ENCODE assay signal across 9 cellular contexts in the genomic region with DNA sequence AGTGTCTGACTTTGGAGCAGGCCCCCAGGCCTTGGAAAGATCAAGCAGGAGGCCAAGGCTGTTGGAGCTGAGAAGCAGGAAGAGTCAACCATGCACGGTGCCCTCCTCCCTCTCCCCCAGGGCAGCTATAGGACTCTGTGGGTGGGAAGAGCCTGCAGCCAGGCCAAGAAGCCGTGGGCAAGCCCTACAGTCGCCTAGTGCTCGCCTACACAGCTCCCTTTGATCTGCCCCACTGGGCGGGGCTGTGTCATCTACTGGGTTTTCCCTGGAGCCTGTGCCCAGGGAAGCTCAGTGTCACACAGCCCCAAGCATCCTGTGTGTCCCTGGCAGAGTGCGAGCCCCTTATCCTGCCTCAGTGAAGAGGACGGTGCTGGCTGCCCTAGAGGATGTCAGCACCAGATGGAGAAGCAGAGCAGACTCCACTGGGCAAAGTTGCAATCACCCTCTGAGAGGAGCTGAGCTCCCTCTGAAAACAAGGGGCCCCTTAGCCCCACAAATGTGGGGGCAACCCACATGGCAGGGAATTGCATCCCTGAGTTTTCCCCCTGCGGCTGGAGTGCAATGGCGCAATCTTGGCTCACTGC.
DNase-seq lines count a peak whose midpoint lies in the region; FAIRE-seq and TF ChIP-seq lines count a peak whose summit lies in the region.
"Had no signal": no experiment of that assay in that cellular context is flagged by ENCODE, and none has a peak within 500 bp of the region (broad histone marks: within the 10 kb centered on the region; RNA-seq: fewer than 3 reads in every experiment).

No MANE protein-coding gene starts in this region.

- POLR2A ChIA-PET in HEK293T (lab: Yijun Ruan, JAX) = no interaction called here

- H3K27ac Mint-ChIP-seq in activated T-helper 1 cell treated with anti-CD3 and anti-CD28 coated beads, Interleukin-12 subunit alpha, Interleukin-12 subunit beta, Interleukin-2, Interleukin-4 antibody, amounts not matched to agents 30 ng/mL and 10 ng/mL and 1 ng/mL, durations not matched to agents 14 hours and 24 hours and 36 hours = peak overlapping the region; percentile 12
- H3K27ac Mint-ChIP-seq: memory B cell had no signal

- intact Hi-C loops in activated T-helper 1 cell treated with anti-CD3 and anti-CD28 coated beads, Interleukin-12 subunit alpha, Interleukin-12 subunit beta, Interleukin-2, Interleukin-4 antibody, amounts not matched to agents 30 ng/mL and 10 ng/mL and 1 ng/mL, durations not matched to agents 14 hours and 24 hours and 36 hours (cut with micrococcal nuclease) = no loop called here

- DNase-seq in stimulated activated CD4-positive, alpha-beta T cell treated with anti-CD3 and anti-CD28 coated beads, Interleukin-15, amount 100 ng/mL, for 24 hours = peak; percentile 41
- no peak for DNase-seq in stimulated activated CD4-positive, alpha-beta T cell treated with anti-CD3 and anti-CD28 coated beads, Interleukin-1b, Interleukin-23, amount 100 ng/mL, for 48 hours
- DNase-seq in activated T-helper 1 cell treated with anti-CD3 and anti-CD28 coated beads, Interleukin-12 subunit alpha, Interleukin-12 subunit beta, Interleukin-2, Interleukin-4 antibody, amounts not matched to agents 30 ng/mL and 10 ng/mL and 1 ng/mL, durations not matched to agents 14 hours and 24 hours and 36 hours (ENCODE audit: low spot score) = no peak
- DNase-seq in kidney tubule cell (ENCODE audit: low spot score) (peak; percentile 33), H54 (ENCODE audit: insufficient read length, low spot score) (no peak), AML-193 (lab: John Stamatoyannopoulos, UW) (no peak), HEK293T (ENCODE audit: extremely low spot score) (no peak), GOT3 (lab: John Stamatoyannopoulos, UW) (no peak)

- no peaks in the 10 kb centered on the region for H3K27me3 Mint-ChIP-seq in activated T-helper 1 cell treated with anti-CD3 and anti-CD28 coated beads, Interleukin-12 subunit alpha, Interleukin-12 subunit beta, Interleukin-2, Interleukin-4 antibody, amounts not matched to agents 30 ng/mL and 10 ng/mL and 1 ng/mL, durations not matched to agents 14 hours and 24 hours and 36 hours (ENCODE audit: insufficient read depth)
- H3K27me3 Mint-ChIP-seq: memory B cell had no signal

- FAIRE-seq in H54 (lab: Jason Lieb, UNC) = no peak

- no peaks in the 10 kb centered on the region for H3K9me3 Mint-ChIP-seq in activated T-helper 1 cell treated with anti-CD3 and anti-CD28 coated beads, Interleukin-12 subunit alpha, Interleukin-12 subunit beta, Interleukin-2, Interleukin-4 antibody, amounts not matched to agents 30 ng/mL and 10 ng/mL and 1 ng/mL, durations not matched to agents 14 hours and 24 hours and 36 hours
- H3K9me3 Mint-ChIP-seq: memory B cell had no signal

- H3K4me3 Mint-ChIP-seq in activated T-helper 1 cell treated with anti-CD3 and anti-CD28 coated beads, Interleukin-12 subunit alpha, Interleukin-12 subunit beta, Interleukin-2, Interleukin-4 antibody, amounts not matched to agents 30 ng/mL and 10 ng/mL and 1 ng/mL, durations not matched to agents 14 hours and 24 hours and 36 hours = peak overlapping the region; percentile 5
- H3K4me3 Mint-ChIP-seq: memory B cell had no signal

- no peaks in the 10 kb centered on the region for H3K36me3 Mint-ChIP-seq in activated T-helper 1 cell treated with anti-CD3 and anti-CD28 coated beads, Interleukin-12 subunit alpha, Interleukin-12 subunit beta, Interleukin-2, Interleukin-4 antibody, amounts not matched to agents 30 ng/mL and 10 ng/mL and 1 ng/mL, durations not matched to agents 14 hours and 24 hours and 36 hours (ENCODE audit: low read depth)
- H3K36me3 Mint-ChIP-seq: memory B cell had no signal

- CTCF ChIA-PET in HEK293T (lab: Yijun Ruan, JAX) = interaction anchor here (0.6 kb wide), 1 partner anchor 1870 kb away, joined by 5 read pairs; no protein-coding TSS in a partner anchor

- H3K4me1 Mint-ChIP-seq in activated T-helper 1 cell treated with anti-CD3 and anti-CD28 coated beads, Interleukin-12 subunit alpha, Interleukin-12 subunit beta, Interleukin-2, Interleukin-4 antibody, amounts not matched to agents 30 ng/mL and 10 ng/mL and 1 ng/mL, durations not matched to agents 14 hours and 24 hours and 36 hours (ENCODE audit: low read depth) = peaks cover 43% of the 10 kb centered on the region

- no peak for TF ChIP-seq POLR2A in H54 (IDR thresholded peaks at IDR 0.05; ENCODE audit: low read depth, low read length)

TF ChIP-seq in HEK293T, 16 proteins besides CTCF, POLR2A, EP300 and RAD21:
- TF ChIP-seq FOXK2 (IDR thresholded peaks at IDR 0.05) (no peak), ZNF384 (IDR thresholded peaks at IDR 0.05) (no peak), CTBP1 (IDR thresholded peaks at IDR 0.05; ENCODE audit: borderline replicate concordance) (no peak), BHLHE40 (IDR thresholded peaks at IDR 0.05; ENCODE audit: borderline replicate concordance) (no peak), SP1 (IDR thresholded peaks at IDR 0.05) (no peak), TARDBP (IDR thresholded peaks at IDR 0.05) (no peak), LEF1 (IDR thresholded peaks at IDR 0.05; ENCODE audit: borderline replicate concordance) (no peak), L3MBTL2 (conservative IDR thresholded peaks at IDR 0.05) (no peak), SUZ12 (IDR thresholded peaks at IDR 0.05) (no peak), FOXM1 (IDR thresholded peaks at IDR 0.05; ENCODE audit: borderline replicate concordance) (no peak), HDGF (IDR thresholded peaks at IDR 0.05; ENCODE audit: borderline replicate concordance) (no peak), ELF4 (IDR thresholded peaks at IDR 0.05) (no peak), NFRKB (IDR thresholded peaks at IDR 0.05) (no peak), FOXA1 (IDR thresholded peaks at IDR 0.05) (no peak), ARNT (IDR thresholded peaks at IDR 0.05) (no peak)
- TF ChIP-seq, protein P1, sequence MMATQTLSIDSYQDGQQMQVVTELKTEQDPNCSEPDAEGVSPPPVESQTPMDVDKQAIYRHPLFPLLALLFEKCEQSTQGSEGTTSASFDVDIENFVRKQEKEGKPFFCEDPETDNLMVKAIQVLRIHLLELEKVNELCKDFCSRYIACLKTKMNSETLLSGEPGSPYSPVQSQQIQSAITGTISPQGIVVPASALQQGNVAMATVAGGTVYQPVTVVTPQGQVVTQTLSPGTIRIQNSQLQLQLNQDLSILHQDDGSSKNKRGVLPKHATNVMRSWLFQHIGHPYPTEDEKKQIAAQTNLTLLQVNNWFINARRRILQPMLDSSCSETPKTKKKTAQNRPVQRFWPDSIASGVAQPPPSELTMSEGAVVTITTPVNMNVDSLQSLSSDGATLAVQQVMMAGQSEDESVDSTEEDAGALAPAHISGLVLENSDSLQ (IDR thresholded peaks at IDR 0.05) = no peak

Comparison
In these comparisons a context has a peak if more than half of its experiments do, and no peak if none do; other contexts are left out.
1. DNase-seq: peak in stimulated activated CD4-positive, alpha-beta T cell treated with anti-CD3 and anti-CD28 coated beads, Interleukin-15, amount 100 ng/mL, for 24 hours (single experiment) and kidney tubule cell (single experiment); none in stimulated activated CD4-positive, alpha-beta T cell treated with anti-CD3 and anti-CD28 coated beads, Interleukin-1b, Interleukin-23, amount 100 ng/mL, for 48 hours (single experiment), activated T-helper 1 cell treated with anti-CD3 and anti-CD28 coated beads, Interleukin-12 subunit alpha, Interleukin-12 subunit beta, Interleukin-2, Interleukin-4 antibody, amounts not matched to agents 30 ng/mL and 10 ng/mL and 1 ng/mL, durations not matched to agents 14 hours and 24 hours and 36 hours (single experiment), H54 (single experiment), AML-193 (0 of 2), HEK293T (single experiment) and GOT3 (single experiment).